In genomic region chr2:191321861-191322662, GRCh38 we compare ENCODE assay signal across 8 cellular contexts.
DNase-seq lines count a peak whose midpoint lies in the region; ATAC-seq and TF ChIP-seq lines count a peak whose summit lies in the region.

No MANE protein-coding gene starts in this region.

- DNase-seq in Right ventricle myocardium inferior (ENCODE audit: missing footprints) = no peak
- DNase-seq in cardiac septum (ENCODE audit: low spot score) = no peak
- peak; percentile 54 for DNase-seq in WERI-Rb-1
- DNase-seq in NCI-H1092 (lab: John Stamatoyannopoulos, UW) = no peak
- DNase-seq in thyroid gland = no peak
- DNase-seq in cerebellar cortex (ENCODE audit: low spot score) = no peak

- H3K27ac ChIP-seq in WERI-Rb-1 = no peak overlapping the region; the same call in 1 of the 2 replicates
- no peak overlapping the region for H3K27ac ChIP-seq in iPS-20b (ENCODE audit: low read length)
- peak overlapping the region in 1 of 3 donors; percentile 19 for H3K27ac ChIP-seq in thyroid gland

- no peak overlapping the region for H3K9ac ChIP-seq in iPS-20b (ENCODE audit: low read depth, low read length)

- no peak for TF ChIP-seq RAD21 in Ishikawa (IDR thresholded peaks at IDR 0.05; ENCODE audit: low read depth)

- H3K36me3 ChIP-seq in WERI-Rb-1 = no peaks in the 10 kb centered on the region
- H3K36me3 ChIP-seq in iPS-20b (ENCODE audit: insufficient read depth, low read depth, low read length) = no peaks in the 10 kb centered on the region; the same call in 1 of the 2 replicates
- no peaks in the 10 kb centered on the region for H3K36me3 ChIP-seq in thyroid gland

- TF ChIP-seq POLR2A in thyroid gland (IDR thresholded peaks at IDR 0.05) = no peak

- H3K4me1 ChIP-seq in iPS-20b (ENCODE audit: insufficient read depth, low read length) (peaks cover 47% of the 10 kb centered on the region), thyroid gland (peaks cover 5 to 20% of the 10 kb centered on the region in 2 donors)

- H3K27me3 ChIP-seq in WERI-Rb-1 (ENCODE audit: insufficient read depth, low read depth, severe bottlenecking) (no peaks in the 10 kb centered on the region), iPS-20b (ENCODE audit: insufficient read depth, low read length) (no peaks in the 10 kb centered on the region), thyroid gland (no peaks in the 10 kb centered on the region)

- H3K4me3 ChIP-seq in WERI-Rb-1 (ENCODE audit: low read depth, low read length) (no peak overlapping the region), iPS-20b (ENCODE audit: low read length) (peak overlapping the region; percentile 31; the same call in 1 of the 2 replicates), thyroid gland (replicated peaks in 1 of 3) (no peak overlapping the region)

- peak; percentile 80 for ATAC-seq in Right ventricle myocardium inferior

- intact Hi-C loops in Right ventricle myocardium inferior (cut with DNase I) (no loop called here), cardiac septum (cut with DNase I) (no loop called here), thyroid gland (cut with DNase I) (no loop called here)

- TF ChIP-seq CTCF in WERI-Rb-1 (IDR thresholded peaks at IDR 0.05; ENCODE audit: low read depth, low read length) (no peak), thyroid gland (IDR thresholded peaks at IDR 0.05) (no peak)

- H3K9me3 ChIP-seq in WERI-Rb-1 (ENCODE audit: severe bottlenecking) (no peaks in the 10 kb centered on the region), iPS-20b (ENCODE audit: insufficient read depth, low read depth, low read length) (no peaks in the 10 kb centered on the region; the same call in 1 of the 2 replicates), thyroid gland (no peaks in the 10 kb centered on the region)

- WGBS in thyroid gland, 2 donors = 68 to 73% methylated on average over 4 of the region's 4 CpGs

- TF ChIP-seq EP300 in Ishikawa (IDR thresholded peaks at IDR 0.05; ENCODE audit: borderline replicate concordance) = no peak

TF ChIP-seq in Ishikawa, 13 proteins besides CTCF, POLR2A, EP300 and RAD21:
- TF ChIP-seq NFIC (IDR thresholded peaks at IDR 0.05) = peak; percentile 57; the same call in 1 of the 2 replicates
- TF ChIP-seq TEAD4 (IDR thresholded peaks at IDR 0.05) = 0 out of 2 replicates have a peak, but pooled peaks have one; percentile 9
- TF ChIP-seq ZBTB7A (IDR thresholded peaks at IDR 0.05; ENCODE audit: low read depth) = no peak
